26 cellular contexts compared by ENCODE assay signal in the genomic region with DNA sequence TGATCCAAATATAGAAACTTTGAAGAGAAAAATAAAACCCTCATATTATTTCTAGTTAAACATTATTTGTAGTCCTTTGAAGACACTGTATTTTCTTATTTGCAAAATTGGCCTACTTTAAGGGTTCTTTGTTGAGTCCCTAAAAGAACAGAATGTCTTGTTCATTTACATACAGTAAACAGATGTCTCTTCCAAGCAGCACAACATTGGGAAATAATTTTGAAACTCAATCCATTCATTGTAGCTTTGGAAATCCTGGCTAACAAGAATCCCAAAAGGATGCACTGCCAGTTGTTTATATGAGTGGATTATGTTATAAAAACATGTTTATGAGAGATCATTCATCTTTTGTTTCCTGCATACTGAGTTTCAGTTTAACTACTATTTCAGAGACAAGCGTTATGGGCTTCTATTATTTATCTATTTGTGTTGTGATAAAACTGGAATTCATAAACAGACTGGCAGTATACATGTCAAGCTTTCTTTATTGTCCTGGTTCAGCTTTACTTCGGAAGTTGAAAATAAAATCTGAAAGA.
DNase-seq lines count a peak whose midpoint lies in the region; ATAC-seq and TF ChIP-seq lines count a peak whose summit lies in the region.
"Had no signal": no experiment of that assay in that cellular context is flagged by ENCODE, and none has a peak within 500 bp of the region (broad histone marks: within the 10 kb centered on the region; RNA-seq: fewer than 3 reads in every experiment).

No MANE protein-coding gene starts in this region.

- H3K36me3 Mint-ChIP-seq in CD4-positive, alpha-beta T cell (ENCODE audit: low read depth), result no peaks in the 10 kb centered on the region
- no peaks in the 10 kb centered on the region for H3K36me3 Mint-ChIP-seq in endodermal cell (ENCODE audit: low read depth)
- H3K36me3 Mint-ChIP-seq: activated CD4-positive, alpha-beta memory T cell treated with anti-CD3 and anti-CD28 coated beads for 36 hours; activated naive CD4-positive, alpha-beta T cell treated with anti-CD3 and anti-CD28 coated beads, Interleukin-2, amount 10 ng/mL, durations not matched to agents 7 days and 5 days; neural progenitor cell; stimulated activated effector memory CD8-positive, alpha-beta T cell treated with anti-CD3 and anti-CD28 coated beads, Interleukin-12 subunit alpha, Interleukin-12 subunit beta, amount 100 ng/mL, for 72 hours; type B pancreatic cell had no signal

- no peak overlapping the region for H3K27ac Mint-ChIP-seq in CD4-positive, alpha-beta T cell
- no peak overlapping the region for H3K27ac Mint-ChIP-seq in endodermal cell
- H3K27ac Mint-ChIP-seq: activated CD4-positive, alpha-beta memory T cell treated with anti-CD3 and anti-CD28 coated beads for 36 hours; activated naive CD4-positive, alpha-beta T cell treated with anti-CD3 and anti-CD28 coated beads, Interleukin-2, amount 10 ng/mL, durations not matched to agents 7 days and 5 days; activated T-cell treated with anti-CD3 and anti-CD28 coated beads, Interleukin-2, amount 50 U/mL, for 24 hours; effector memory CD8-positive, alpha-beta T cell; GM23338; neural progenitor cell; stimulated activated effector memory CD8-positive, alpha-beta T cell treated with anti-CD3 and anti-CD28 coated beads, Interleukin-12 subunit alpha, Interleukin-12 subunit beta, amount 100 ng/mL, for 72 hours; type B pancreatic cell had no signal

- TF ChIP-seq CTCF in AG10803 (conservative IDR thresholded peaks at IDR 0.05; ENCODE audit: low read length) (no peak), fibroblast of mammary gland (conservative IDR thresholded peaks at IDR 0.05; ENCODE audit: control insufficient read depth, insufficient read depth, low read depth, low read length) (no peak), lower lobe of right lung (IDR thresholded peaks at IDR 0.05) (no peak), brain microvascular endothelial cell (IDR thresholded peaks at IDR 0.05; ENCODE audit: low read depth, low read length, missing control alignments) (no peak), endodermal cell (conservative IDR thresholded peaks at IDR 0.05) (no peak)
- TF ChIP-seq CTCF in CD4-positive, alpha-beta T cell (IDR thresholded peaks at IDR 0.05), result no peak

- H3K27me3 ChIP-seq in lower lobe of right lung (ENCODE audit: low read depth) (no peaks in the 10 kb centered on the region), subcutaneous abdominal adipose tissue (ENCODE audit: control insufficient read depth in 5 of 5, insufficient read depth in 4 of 5, low read length in 5 of 5) (no peaks in the 10 kb centered on the region), brain microvascular endothelial cell (replicated peaks) (no peaks in the 10 kb centered on the region), endodermal cell (ENCODE audit: control insufficient read depth, insufficient read depth, low read length, poor library complexity, severe bottlenecking) (no peaks in the 10 kb centered on the region)
- no peaks in the 10 kb centered on the region for H3K27me3 ChIP-seq in CD4-positive, alpha-beta T cell (ENCODE audit: control insufficient read depth, insufficient read depth, low read length)
- H3K27me3 ChIP-seq: foreskin keratinocyte had no signal

- WGBS in endodermal cell (ENCODE audit: insufficient coverage in 1 of 2, insufficient read length in 1 of 2), 2 experiments, result 89 to 100% methylated on average over 2 of the region's 2 CpGs

- DNase-seq in AG10803 (ENCODE audit: low read depth) (peak; percentile 9), fibroblast of mammary gland (ENCODE audit: low read depth) (peak; percentile 55), lower lobe of right lung (no peak), brain microvascular endothelial cell (no peak), endodermal cell (no peak), substantia nigra (lab: John Stamatoyannopoulos, UW) (no peak)
- DNase-seq in CD4-positive, alpha-beta T cell, result no peak
- DNase-seq: activated CD4-positive, alpha-beta memory T cell treated with anti-CD3 and anti-CD28 coated beads for 36 hours; activated naive CD4-positive, alpha-beta T cell treated with anti-CD3 and anti-CD28 coated beads, Interleukin-2, amount 10 ng/mL, durations not matched to agents 7 days and 5 days; activated T-cell treated with anti-CD3 and anti-CD28 coated beads, Interleukin-2, amount 50 U/mL, for 24 hours; C1 segment of cervical spinal cord; effector memory CD8-positive, alpha-beta T cell; foreskin keratinocyte; kidney glomerular epithelial cell; NCI-H1105; NCI-H69; OCI-M1; T-helper 2 cell; WERI-Rb-1 had no signal

- in situ Hi-C loops in brain microvascular endothelial cell (cut with HindIII; ENCODE audit: low pct_ligation_motif_present, low sequenced_read_pairs), result no loop called here

- H3K4me3 Mint-ChIP-seq in CD4-positive, alpha-beta T cell, result no peak overlapping the region
- H3K4me3 Mint-ChIP-seq in endodermal cell, result no peak overlapping the region
- H3K4me3 Mint-ChIP-seq: activated CD4-positive, alpha-beta memory T cell treated with anti-CD3 and anti-CD28 coated beads for 36 hours; activated naive CD4-positive, alpha-beta T cell treated with anti-CD3 and anti-CD28 coated beads, Interleukin-2, amount 10 ng/mL, durations not matched to agents 7 days and 5 days; activated T-cell treated with anti-CD3 and anti-CD28 coated beads, Interleukin-2, amount 50 U/mL, for 24 hours; effector memory CD8-positive, alpha-beta T cell; GM23338; neural progenitor cell; stimulated activated effector memory CD8-positive, alpha-beta T cell treated with anti-CD3 and anti-CD28 coated beads, Interleukin-12 subunit alpha, Interleukin-12 subunit beta, amount 100 ng/mL, for 72 hours; type B pancreatic cell had no signal

- CTCF ChIA-PET in CD4-positive, alpha-beta T cell (lab: Charles Lee), result no interaction called here

- intact Hi-C loops in lower lobe of right lung (cut with DNase I), result no loop called here
- intact Hi-C loops in CD4-positive, alpha-beta T cell (cut with DNase I, micrococcal nuclease), result no loop called here

- H3K4me1 ChIP-seq in lower lobe of right lung (no peaks in the 10 kb centered on the region), subcutaneous abdominal adipose tissue (ENCODE audit: control insufficient read depth in 5 of 5, insufficient read depth in 5 of 5, low read length in 5 of 5) (peaks cover 0 to 19% (median 0%) of the 10 kb centered on the region in 5 donors), endodermal cell (ENCODE audit: control insufficient read depth, insufficient read depth, low read length) (no peaks in the 10 kb centered on the region)
- H3K4me1 ChIP-seq: A549, foreskin keratinocyte, neural progenitor cell had no signal

- no peaks in the 10 kb centered on the region for H3K4me1 Mint-ChIP-seq in CD4-positive, alpha-beta T cell (ENCODE audit: low read depth)
- peaks cover 5% of the 10 kb centered on the region for H3K4me1 Mint-ChIP-seq in endodermal cell
- H3K4me1 Mint-ChIP-seq: activated naive CD4-positive, alpha-beta T cell treated with anti-CD3 and anti-CD28 coated beads, Interleukin-2, amount 10 ng/mL, durations not matched to agents 7 days and 5 days; GM23338; neural progenitor cell; stimulated activated effector memory CD8-positive, alpha-beta T cell treated with anti-CD3 and anti-CD28 coated beads, Interleukin-12 subunit alpha, Interleukin-12 subunit beta, amount 100 ng/mL, for 72 hours had no signal

- peaks cover 2% of the 10 kb centered on the region for H3K9me3 Mint-ChIP-seq in CD4-positive, alpha-beta T cell
- H3K9me3 Mint-ChIP-seq in endodermal cell, result no peaks in the 10 kb centered on the region
- H3K9me3 Mint-ChIP-seq: GM23338, neural progenitor cell, type B pancreatic cell had no signal

- no peak overlapping the region for H3K4me3 ChIP-seq in AG10803 (ENCODE audit: low read length)
- no peak overlapping the region for H3K4me3 ChIP-seq in fibroblast of mammary gland (ENCODE audit: control insufficient read depth, low read depth, low read length)
- H3K4me3 ChIP-seq in lower lobe of right lung, result no peak overlapping the region
- no peak overlapping the region for H3K4me3 ChIP-seq in subcutaneous abdominal adipose tissue (ENCODE audit: low read depth in 1 of 5, low read length in 5 of 5)
- no peak overlapping the region for H3K4me3 ChIP-seq in brain microvascular endothelial cell (ENCODE audit: low read depth, low read length)
- no peak overlapping the region for H3K4me3 ChIP-seq in endodermal cell (ENCODE audit: low read length)
- H3K4me3 ChIP-seq: A549, GM23338, neural progenitor cell had no signal

- POLR2A ChIA-PET in CD4-positive, alpha-beta T cell (lab: Charles Lee), result no interaction called here

- no peaks in the 10 kb centered on the region for H3K9me3 ChIP-seq in lower lobe of right lung
- peaks cover 0 to 3% (median 0%) of the 10 kb centered on the region in 5 donors for H3K9me3 ChIP-seq in subcutaneous abdominal adipose tissue (ENCODE audit: control insufficient read depth in 5 of 5, low read length in 5 of 5)
- no peaks in the 10 kb centered on the region for H3K9me3 ChIP-seq in CD4-positive, alpha-beta T cell (ENCODE audit: control insufficient read depth, low read length)
- no peaks in the 10 kb centered on the region for H3K9me3 ChIP-seq in endodermal cell (ENCODE audit: control insufficient read depth, low read length)
- H3K9me3 ChIP-seq: A549 had no signal

- peak overlapping the region; percentile 70 for H3K27ac ChIP-seq in lower lobe of right lung
- peak overlapping the region; percentile 28 for H3K27ac ChIP-seq in subcutaneous abdominal adipose tissue (ENCODE audit: low read depth, low read length)
- no peak overlapping the region for H3K27ac ChIP-seq in brain microvascular endothelial cell
- H3K27ac ChIP-seq in CD4-positive, alpha-beta T cell (ENCODE audit: low read depth, low read length), result no peak overlapping the region
- no peak overlapping the region for H3K27ac ChIP-seq in endodermal cell (ENCODE audit: low read depth, low read length)
- no peak overlapping the region for H3K27ac ChIP-seq in substantia nigra (ENCODE audit: low read depth, low read length, poor library complexity, severe bottlenecking)
- H3K27ac ChIP-seq: A549, foreskin keratinocyte, KMS-11, neural progenitor cell, WERI-Rb-1 had no signal

- no peaks in the 10 kb centered on the region for H3K27me3 Mint-ChIP-seq in CD4-positive, alpha-beta T cell
- H3K27me3 Mint-ChIP-seq in endodermal cell (ENCODE audit: insufficient read depth), result no peaks in the 10 kb centered on the region
- H3K27me3 Mint-ChIP-seq: activated CD4-positive, alpha-beta memory T cell treated with anti-CD3 and anti-CD28 coated beads for 36 hours; activated naive CD4-positive, alpha-beta T cell treated with anti-CD3 and anti-CD28 coated beads, Interleukin-2, amount 10 ng/mL, durations not matched to agents 7 days and 5 days; activated T-cell treated with anti-CD3 and anti-CD28 coated beads, Interleukin-2, amount 50 U/mL, for 24 hours; effector memory CD8-positive, alpha-beta T cell; type B pancreatic cell had no signal

- H3K36me3 ChIP-seq in lower lobe of right lung, result no peaks in the 10 kb centered on the region
- no peaks in the 10 kb centered on the region for H3K36me3 ChIP-seq in subcutaneous abdominal adipose tissue (ENCODE audit: control insufficient read depth in 5 of 5, insufficient read depth in 5 of 5, low read length in 5 of 5)
- H3K36me3 ChIP-seq in brain microvascular endothelial cell (replicated peaks), result no peaks in the 10 kb centered on the region
- H3K36me3 ChIP-seq in endodermal cell (ENCODE audit: control insufficient read depth, insufficient read depth, low read length), result no peaks in the 10 kb centered on the region
- H3K36me3 ChIP-seq: neural progenitor cell, WERI-Rb-1 had no signal

- peak; percentile 26 to 54 for ATAC-seq in lower lobe of right lung
- no peak for ATAC-seq in CD4-positive, alpha-beta T cell (ENCODE audit: poor library complexity)
- ATAC-seq: A549; effector memory CD8-positive, alpha-beta T cell; foreskin keratinocyte; GM23338; stimulated activated effector memory CD8-positive, alpha-beta T cell treated with anti-CD3 and anti-CD28 coated beads, Interleukin-12 subunit alpha, Interleukin-12 subunit beta, amount 100 ng/mL, for 72 hours had no signal

- no peak overlapping the region for H3K9ac ChIP-seq in subcutaneous abdominal adipose tissue (ENCODE audit: low read length in 5 of 5)
- no peak overlapping the region for H3K9ac ChIP-seq in endodermal cell (ENCODE audit: extremely low read depth, low read length, poor library complexity, severe bottlenecking)
- H3K9ac ChIP-seq: KMS-11, neural progenitor cell had no signal

Comparison
In these comparisons a context has a peak if more than half of its experiments do, and no peak if none do; other contexts are left out.
1. DNase-seq: peak in AG10803 (single experiment) and fibroblast of mammary gland (single experiment); none in lower lobe of right lung (single experiment), brain microvascular endothelial cell (single experiment), CD4-positive, alpha-beta T cell (0 of 10), endodermal cell (single experiment) and substantia nigra (0 of 49).
2. H3K27ac ChIP-seq: peak in lower lobe of right lung (single experiment) and subcutaneous abdominal adipose tissue (single experiment); none in brain microvascular endothelial cell (single experiment), CD4-positive, alpha-beta T cell (single experiment), endodermal cell (single experiment) and substantia nigra (single experiment).